In genomic region chr1:78078358-78078757, GRCh38 we compare ENCODE assay signal across 20 cellular contexts. TPM values are rescaled to one million over a fixed set of nuclear protein-coding genes. Genes with fewer than 3 reads are reported as not detected.
DNase-seq lines count a peak whose midpoint lies in the region; ATAC-seq, FAIRE-seq and TF ChIP-seq lines count a peak whose summit lies in the region.
"Had no signal": no experiment of that assay in that cellular context is flagged by ENCODE, and none has a peak within 500 bp of the region (broad histone marks: within the 10 kb centered on the region; RNA-seq: fewer than 3 reads in every experiment).

No MANE protein-coding gene starts in this region.

- H3K79me2 ChIP-seq in endothelial cell of umbilical vein (ENCODE audit: control insufficient read depth, insufficient read depth, low read length) (no peaks in the 10 kb centered on the region), osteoblast (ENCODE audit: insufficient read depth, low read length) (no peaks in the 10 kb centered on the region)

- peak overlapping the region; percentile 63 for H3K27ac Mint-ChIP-seq in WTC11

- H3K36me3 Mint-ChIP-seq in WTC11: no peaks in the 10 kb centered on the region

- no peaks in the 10 kb centered on the region for H4K20me1 ChIP-seq in endothelial cell of umbilical vein (replicated peaks; ENCODE audit: control insufficient read depth, extremely low read depth, insufficient read depth, low read length)
- no peaks in the 10 kb centered on the region for H4K20me1 ChIP-seq in osteoblast (ENCODE audit: insufficient read depth, low read length)

- H2AFZ ChIP-seq in endothelial cell of umbilical vein (ENCODE audit: low read depth, low read length) (no peak overlapping the region), osteoblast (ENCODE audit: low read length) (peak overlapping the region; percentile 39)

- no TSS peak for BruUV-seq in endothelial cell of umbilical vein (replicated peaks; lab: Mats Ljungman, UMichigan)

- H3K4me2 ChIP-seq in endothelial cell of umbilical vein (ENCODE audit: insufficient read depth, low read length): peak overlapping the region; percentile 54
- H3K4me2 ChIP-seq in osteoblast (ENCODE audit: insufficient read depth, low read length): no peak overlapping the region

- CTCF ChIA-PET in WTC11 (lab: Charles Lee) (interaction anchor here (0.7 to 1.5 kb wide), 2 partner anchors 33 to 36 kb away, joined by 3 to 5 read pairs; no protein-coding TSS in a partner anchor), endothelial cell of umbilical vein (lab: Charles Lee) (interaction anchor here (0.7 to 3.4 kb wide), 11 partner anchors 10 to 1347 kb away, joined by 3 to 24 read pairs (median 5); partner anchors contain the start of genes DNAJB4 and FUBP1)

- peaks cover 13% of the 10 kb centered on the region for H3K4me1 Mint-ChIP-seq in WTC11

- TF ChIP-seq POLR2A in H54 (IDR thresholded peaks at IDR 0.05; ENCODE audit: low read depth, low read length) (no peak), endothelial cell of umbilical vein (IDR thresholded peaks at IDR 0.05; ENCODE audit: low read depth, low read length) (peak; percentile 54)

- dilution Hi-C loops in endothelial cell of umbilical vein (cut with MboI; ENCODE audit: extremely low pct_ligation_motif_present, low sequenced_read_pairs): no loop called here

- no peaks in the 10 kb centered on the region for H3K36me3 ChIP-seq in endothelial cell of umbilical vein (ENCODE audit: control insufficient read depth in 2 of 2, extremely low read depth in 1 of 2, insufficient read depth in 2 of 2, low read length in 2 of 2)
- no peaks in the 10 kb centered on the region for H3K36me3 ChIP-seq in osteoblast (ENCODE audit: insufficient read depth, low read length)

- H3K27me3 Mint-ChIP-seq in WTC11 (ENCODE audit: low read depth): no peaks in the 10 kb centered on the region

- TF ChIP-seq CTCF in WTC11 (IDR thresholded peaks at IDR 0.05): no peak
- TF ChIP-seq CTCF in endothelial cell of umbilical vein (IDR thresholded peaks at IDR 0.05; ENCODE audit: extremely low read depth in 1 of 2, insufficient read depth in 1 of 2, low read depth in 1 of 2, low read length in 2 of 2): no peak
- TF ChIP-seq CTCF in osteoblast (IDR thresholded peaks at IDR 0.05; ENCODE audit: extremely low read depth, low read depth, low read length): no peak

- peaks cover 4% of the 10 kb centered on the region; the same call in 1 of the 2 replicates for H3K9me3 Mint-ChIP-seq in WTC11

- H3K4me3 ChIP-seq in endothelial cell of umbilical vein (replicated peaks in 1 of 3; ENCODE audit: insufficient read depth in 1 of 3, low read depth in 1 of 3, low read length in 3 of 3) (no peak overlapping the region), osteoblast (ENCODE audit: insufficient read depth, low read length) (no peak overlapping the region)

- H3K4me3 Mint-ChIP-seq in WTC11: no peak overlapping the region

- DNase-seq in H54 (ENCODE audit: insufficient read length, low spot score) (no peak), WTC11 (ENCODE audit: low spot score) (no peak), endothelial cell of umbilical vein (ENCODE audit: low read depth, low spot score) (peak; percentile 91), osteoblast (ENCODE audit: insufficient read length, low spot score, missing footprints) (no peak), foreskin melanocyte (no peak), nucleus accumbens (lab: John Stamatoyannopoulos, UW) (no peak)
- no peak for DNase-seq in effector CD4-positive, alpha-beta T cell
- DNase-seq: AML-193, GDM1, HCEC 1CT, KG1, NCI-H1694 treated with DMSO at 0.1 percent for 48 hours, NCI-H2107, NCI-H510A treated with DMSO at 0.1 percent for 48 hours, NCI-H774, SHP77 treated with DMSO at 0.1 percent for 48 hours had no signal

- POLR2A ChIA-PET in WTC11 (lab: Charles Lee): interaction anchor here (1.6 kb wide), 1 partner anchor 99 kb away, joined by 3 read pairs; the partner anchor contains the start of gene FUBP1
- POLR2A ChIA-PET in endothelial cell of umbilical vein (lab: Charles Lee): interaction anchor here (0.6 to 2.4 kb wide), 9 partner anchors 18 to 100 kb away, joined by 3 to 29 read pairs (median 4); partner anchors contain the start of genes DNAJB4 and FUBP1

- peak overlapping the region; percentile 60 for H3K9ac ChIP-seq in endothelial cell of umbilical vein (replicated peaks; ENCODE audit: extremely low read depth, insufficient read depth, low read length)

- intact Hi-C loops in endothelial cell of umbilical vein (cut with micrococcal nuclease): loop anchor here (1.0 kb wide), 3 partner anchors 19 to 73 kb away; no protein-coding TSS in a partner anchor

- H3K9me1 ChIP-seq in endothelial cell of umbilical vein (replicated peaks; ENCODE audit: control insufficient read depth, extremely low read depth, insufficient read depth, low read length): no peaks in the 10 kb centered on the region

- H3K9me3 ChIP-seq in endothelial cell of umbilical vein (replicated peaks; ENCODE audit: control insufficient read depth, insufficient read depth, low read length) (no peaks in the 10 kb centered on the region), osteoblast (ENCODE audit: low read depth, low read length) (no peaks in the 10 kb centered on the region)

- H3K27me3 ChIP-seq in endothelial cell of umbilical vein (ENCODE audit: control insufficient read depth in 2 of 2, insufficient read depth in 2 of 2, low read length in 2 of 2): no peaks in the 10 kb centered on the region
- no peaks in the 10 kb centered on the region for H3K27me3 ChIP-seq in osteoblast (ENCODE audit: insufficient read depth, low read length)

- H3K4me1 ChIP-seq in endothelial cell of umbilical vein (ENCODE audit: control insufficient read depth, extremely low read depth, insufficient read depth, low read length) (peaks cover 76% of the 10 kb centered on the region), osteoblast (ENCODE audit: insufficient read depth, low read length) (peaks cover 26% of the 10 kb centered on the region)

- FAIRE-seq in H54 (lab: Jason Lieb, UNC) (peak; percentile 27), endothelial cell of umbilical vein (lab: Jason Lieb, UNC) (peak; percentile 89)
- FAIRE-seq: HepG2 had no signal

- H3K27ac ChIP-seq in endothelial cell of umbilical vein (ENCODE audit: insufficient read depth, low read depth, low read length): peak overlapping the region; percentile 91
- no peak overlapping the region for H3K27ac ChIP-seq in osteoblast (ENCODE audit: low read depth, low read length)
- H3K27ac ChIP-seq: C4-2B had no signal

- no peak for ATAC-seq in WTC11
- no peak for ATAC-seq in HG02973 (IDR thresholded peaks at IDR 0.05; ENCODE audit: unreplicated experiment)
- ATAC-seq: HepG2 had no signal

TF ChIP-seq in WTC11, 78 proteins besides CTCF, POLR2A, EP300 and RAD21 (continues in another document):
- no peak for TF ChIP-seq CBFB (CRISPR knock-in tag; IDR thresholded peaks at IDR 0.05; ENCODE audit: low read depth)
- TF ChIP-seq ZNF671 (CRISPR knock-in tag; IDR thresholded peaks at IDR 0.05): no peak

TF ChIP-seq in endothelial cell of umbilical vein, 7 proteins besides CTCF, POLR2A, EP300 and RAD21:
- peak; percentile 34 for TF ChIP-seq FOS (IDR thresholded peaks at IDR 0.05; ENCODE audit: borderline replicate concordance, insufficient read depth, low read length)
- peak; percentile 51 for TF ChIP-seq GATA2 (IDR thresholded peaks at IDR 0.05; ENCODE audit: insufficient read depth, insufficient read length, low read depth, low read length)
- TF ChIP-seq EZH2 (IDR thresholded peaks at IDR 0.05; ENCODE audit: borderline replicate concordance, low read depth, low read length, severe bottlenecking): no peak
- peak; percentile 38 for TF ChIP-seq MYC (IDR thresholded peaks at IDR 0.05; ENCODE audit: low read depth, low read length)
- peak; percentile 37 for TF ChIP-seq JUN (IDR thresholded peaks at IDR 0.05; ENCODE audit: borderline replicate concordance, insufficient read depth, insufficient read length, low read depth)
- TF ChIP-seq MAX (IDR thresholded peaks at IDR 0.05; ENCODE audit: insufficient read depth, insufficient read length): no peak
- TF ChIP-seq POLR2AphosphoS5 (IDR thresholded peaks at IDR 0.05; ENCODE audit: insufficient read depth, low read depth, low read length): peak; percentile 49

RNA-seq across cellular contexts. Expression of gene GIPC2, which starts 32.6 kb away (rescaled TPM):
- total RNA-seq in WTC11 (2021) (0.83 to 1.6 TPM (median 1.1 TPM) in 3 replicates), endothelial cell of umbilical vein (7.7 and 9.6 TPM in 2 replicates), osteoblast (0.29 and 0.36 TPM in 2 replicates)
- polyA plus RNA-seq in endothelial cell of umbilical vein: 2.1 and 2.8 TPM in 2 replicates
- 2.9 and 3.1 TPM in 2 replicates for polyA plus RNA-seq in endothelial cell of umbilical vein (2011; cell fraction: cytosol; rRNA removed)
- polyA plus RNA-seq in endothelial cell of umbilical vein (2011; cell fraction: nucleus; rRNA removed): 2.8 and 3.6 TPM in 2 replicates
- polyA plus RNA-seq in endothelial cell of umbilical vein (2012): 1.4 and 2.8 TPM in 2 replicates
- 4.6 and 5.6 TPM in 2 replicates for polyA minus RNA-seq in endothelial cell of umbilical vein
- polyA minus RNA-seq in endothelial cell of umbilical vein (2011; cell fraction: cytosol; rRNA and poly(A)+ RNA removed): not detected
- polyA minus RNA-seq in endothelial cell of umbilical vein (2011; cell fraction: nucleus; rRNA and poly(A)+ RNA removed): 13.6 and 15.2 TPM in 2 replicates
- total RNA-seq: OCI-LY7 had no signal
